ENCODE assay signal across 8 cellular contexts in the genomic region with DNA sequence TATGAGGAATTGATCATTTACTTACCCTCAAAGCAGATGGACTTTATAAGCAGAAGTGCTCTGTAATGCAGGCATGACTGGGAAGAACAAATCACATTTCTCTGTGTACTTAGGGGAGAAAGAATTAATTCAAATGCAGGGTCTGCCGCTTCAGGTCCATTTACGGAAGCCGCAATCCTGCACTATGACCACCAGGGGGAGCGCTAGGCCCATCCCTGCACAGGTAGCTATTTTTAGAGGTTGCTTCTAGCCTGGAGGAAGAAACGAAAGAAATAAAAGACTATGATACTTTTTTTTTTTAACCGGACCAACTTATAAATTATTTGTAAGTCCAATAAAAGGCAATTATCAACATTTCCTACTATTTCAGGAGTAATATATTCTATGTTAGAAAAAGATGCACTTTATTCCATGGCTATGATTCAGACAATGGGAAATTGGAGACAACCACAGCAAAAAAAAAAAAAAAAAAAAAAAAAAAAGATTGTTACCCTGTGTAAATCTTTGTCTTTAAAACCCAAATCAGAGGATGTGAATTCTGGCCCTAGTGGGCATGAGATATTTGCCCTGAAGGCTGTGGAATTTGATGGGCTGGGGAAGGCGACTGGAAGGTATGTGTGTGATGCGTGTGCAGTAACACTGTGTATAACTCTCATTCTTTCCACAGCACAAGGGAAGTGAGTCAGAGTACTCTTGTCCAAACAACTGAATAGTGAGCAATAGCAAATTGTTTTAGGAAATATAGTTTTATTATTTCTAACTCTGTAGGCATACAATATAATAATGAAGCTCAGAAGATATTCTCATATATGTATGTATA. TPM values are rescaled to one million over a fixed set of nuclear protein-coding genes. Genes with fewer than 3 reads are reported as not detected.
DNase-seq lines count a peak whose midpoint lies in the region; ATAC-seq and TF ChIP-seq lines count a peak whose summit lies in the region.

No MANE protein-coding gene starts in this region.

- H3K4me1 ChIP-seq in Karpas-422 (ENCODE audit: low read length) = no peaks in the 10 kb centered on the region
- H3K4me1 ChIP-seq in SK-N-SH (ENCODE audit: control insufficient read depth in 1 of 2, insufficient read depth in 2 of 2, low read depth in 1 of 2, low read length in 1 of 2) = peaks cover 0 to 3% of the 10 kb centered on the region in 2 experiments; a peak in 1 of 4 replicates

- peak; percentile 83 for ATAC-seq in GM21367 (IDR thresholded peaks at IDR 0.05; ENCODE audit: unreplicated experiment)

- H3K9me2 ChIP-seq in Karpas-422 (replicated peaks; ENCODE audit: insufficient read depth, low read length) (no peaks in the 10 kb centered on the region), SK-N-SH (no peaks in the 10 kb centered on the region)

- DNase-seq in D341Med (ENCODE audit: low spot score) = peak; percentile 72
- DNase-seq in Karpas-422 = peak; percentile 84
- DNase-seq in SK-N-SH = peak; percentile 68
- peak; percentile 59 for DNase-seq in activated naive CD4-positive, alpha-beta T cell treated with anti-CD3 and anti-CD28 coated beads, Interleukin-2, amount 50 U/mL, for 16 hours
- DNase-seq in glutamatergic neuron = peak; percentile 78
- peak; percentile 64 for DNase-seq in progenitor cell of endocrine pancreas (ENCODE audit: low spot score, unreplicated experiment)
- DNase-seq in ureter (ENCODE audit: low spot score) = peak; percentile 67

- TF ChIP-seq EP300 in SK-N-SH (IDR thresholded peaks at IDR 0.05; ENCODE audit: borderline replicate concordance in 1 of 2, low read depth in 1 of 2, low read length in 1 of 2) = peak in 1 of 2 experiments; percentile 42; a peak in 1 of 4 replicates

- H3K36me3 Mint-ChIP-seq in glutamatergic neuron (ENCODE audit: unreplicated experiment) (peaks cover 7% of the 10 kb centered on the region), progenitor cell of endocrine pancreas (ENCODE audit: insufficient read depth) (no peaks in the 10 kb centered on the region)

- no peak overlapping the region for H3K4me2 ChIP-seq in Karpas-422 (ENCODE audit: low read depth, low read length, poor library complexity, severe bottlenecking)
- H3K4me2 ChIP-seq in SK-N-SH = peak overlapping the region; percentile 66

- H3K4me1 Mint-ChIP-seq in glutamatergic neuron (ENCODE audit: low read depth, unreplicated experiment) (peaks cover 17% of the 10 kb centered on the region), progenitor cell of endocrine pancreas (ENCODE audit: low read depth) (peaks cover 13% of the 10 kb centered on the region)

- no peak overlapping the region for H3K27ac Mint-ChIP-seq in glutamatergic neuron (ENCODE audit: unreplicated experiment)
- no peak overlapping the region for H3K27ac Mint-ChIP-seq in progenitor cell of endocrine pancreas

- peak; percentile 99 for TF ChIP-seq CTCF in SK-N-SH (IDR thresholded peaks at IDR 0.05)
- TF ChIP-seq CTCF in glutamatergic neuron (IDR thresholded peaks at IDR 0.05; ENCODE audit: partially characterized antibody, unreplicated experiment) = peak; percentile 98
- TF ChIP-seq CTCF in progenitor cell of endocrine pancreas (IDR thresholded peaks at IDR 0.05; ENCODE audit: unreplicated experiment) = peak; percentile 99

- H4K20me1 ChIP-seq in Karpas-422 (ENCODE audit: insufficient read depth, low read depth, low read length) = no peaks in the 10 kb centered on the region
- H4K20me1 ChIP-seq in SK-N-SH (ENCODE audit: insufficient read depth) = no peaks in the 10 kb centered on the region

- H3K79me2 ChIP-seq in Karpas-422 (ENCODE audit: low read length) (no peaks in the 10 kb centered on the region), SK-N-SH (ENCODE audit: insufficient read depth) (no peaks in the 10 kb centered on the region)

- TF ChIP-seq RAD21 in SK-N-SH (IDR thresholded peaks at IDR 0.05; ENCODE audit: low read length) = peak; percentile 99

- H3K4me3 Mint-ChIP-seq in glutamatergic neuron (ENCODE audit: unreplicated experiment) = no peak overlapping the region
- no peak overlapping the region for H3K4me3 Mint-ChIP-seq in progenitor cell of endocrine pancreas (ENCODE audit: low read depth)

- H3K9ac ChIP-seq in Karpas-422 (ENCODE audit: low read length) (no peak overlapping the region), SK-N-SH (peak overlapping the region; percentile 42; the same call in 1 of the 2 replicates)

- H3K27ac ChIP-seq in Karpas-422 (ENCODE audit: low read length) (no peak overlapping the region), SK-N-SH (ENCODE audit: low read depth in 2 of 2, low read length in 1 of 2) (peak overlapping the region in 1 of 2 experiments; percentile 86; a peak in 2 of 4 replicates)

- H3K9me3 Mint-ChIP-seq in glutamatergic neuron (ENCODE audit: unreplicated experiment) = peaks cover 4% of the 10 kb centered on the region
- H3K9me3 Mint-ChIP-seq in progenitor cell of endocrine pancreas (ENCODE audit: low read depth) = no peaks in the 10 kb centered on the region

- H2AFZ ChIP-seq in Karpas-422 (ENCODE audit: low read length) = no peak overlapping the region
- H2AFZ ChIP-seq in SK-N-SH (ENCODE audit: low read depth) = peak overlapping the region; percentile 78; the same call in 1 of the 2 replicates

- peaks cover 5% of the 10 kb centered on the region for H3F3A ChIP-seq in SK-N-SH (replicated peaks; ENCODE audit: insufficient read depth)

- no peaks in the 10 kb centered on the region for H3K9me3 ChIP-seq in Karpas-422 (ENCODE audit: low read length)
- no peaks in the 10 kb centered on the region for H3K9me3 ChIP-seq in SK-N-SH

- H3K4me3 ChIP-seq in Karpas-422 (ENCODE audit: low read length) (no peak overlapping the region), SK-N-SH (ENCODE audit: low read depth in 2 of 2, low read length in 1 of 2) (peak overlapping the region; percentile 18 to 44; a peak in 2 of 4 replicates)

- POLR2A ChIA-PET in SK-N-SH (lab: Yijun Ruan, JAX) = no interaction called here

- CTCF ChIA-PET in SK-N-SH (lab: Yijun Ruan, JAX) = interaction anchor here (0.6 to 3.1 kb wide), 28 partner anchors 8 to 1716 kb away, joined by 3 to 25 read pairs (median 4); a partner anchor contains a TSS

- H3K36me3 ChIP-seq in Karpas-422 (ENCODE audit: insufficient read depth, low read length) (no peaks in the 10 kb centered on the region), SK-N-SH (replicated peaks in 1 of 2; ENCODE audit: control insufficient read depth in 1 of 2, insufficient read depth in 2 of 2, low read length in 1 of 2) (no peaks in the 10 kb centered on the region)

- 9% methylated on average over 8 of the region's 8 CpGs for WGBS in SK-N-SH (ENCODE audit: low lambda C conversion rate)

- no peaks in the 10 kb centered on the region for H3K27me3 ChIP-seq in Karpas-422 (ENCODE audit: low read length)
- no peaks in the 10 kb centered on the region for H3K27me3 ChIP-seq in SK-N-SH (ENCODE audit: insufficient read depth)

- H3K27me3 Mint-ChIP-seq in glutamatergic neuron (ENCODE audit: unreplicated experiment) (peaks cover 4% of the 10 kb centered on the region), progenitor cell of endocrine pancreas (no peaks in the 10 kb centered on the region)

TF ChIP-seq in SK-N-SH, 30 proteins besides CTCF, POLR2A, EP300 and RAD21 (continues in another document):
- peak; percentile 67 for TF ChIP-seq JUND (IDR thresholded peaks at IDR 0.05)
- TF ChIP-seq CHD2 (IDR thresholded peaks at IDR 0.05; ENCODE audit: low read length, partially characterized antibody) = peak; percentile 28
- 0 out of 2 replicates have a peak, but pooled peaks have one; percentile 14 for TF ChIP-seq NRF1 (IDR thresholded peaks at IDR 0.05; ENCODE audit: low read depth, low read length)
- TF ChIP-seq, protein P1, sequence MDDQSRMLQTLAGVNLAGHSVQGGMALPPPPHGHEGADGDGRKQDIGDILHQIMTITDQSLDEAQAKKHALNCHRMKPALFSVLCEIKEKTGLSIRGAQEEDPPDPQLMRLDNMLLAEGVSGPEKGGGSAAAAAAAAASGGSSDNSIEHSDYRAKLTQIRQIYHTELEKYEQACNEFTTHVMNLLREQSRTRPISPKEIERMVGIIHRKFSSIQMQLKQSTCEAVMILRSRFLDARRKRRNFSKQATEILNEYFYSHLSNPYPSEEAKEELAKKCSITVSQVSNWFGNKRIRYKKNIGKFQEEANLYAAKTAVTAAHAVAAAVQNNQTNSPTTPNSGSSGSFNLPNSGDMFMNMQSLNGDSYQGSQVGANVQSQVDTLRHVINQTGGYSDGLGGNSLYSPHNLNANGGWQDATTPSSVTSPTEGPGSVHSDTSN (IDR thresholded peaks at IDR 0.05) = peak; percentile 21; the same call in 1 of the 2 replicates
- no peak; the same call in 1 of the 2 replicates for TF ChIP-seq NFIC (IDR thresholded peaks at IDR 0.05; ENCODE audit: borderline replicate concordance)
- TF ChIP-seq FOSL2 (IDR thresholded peaks at IDR 0.05; ENCODE audit: borderline replicate concordance, low read depth) = peak; percentile 72
- peak; percentile 22; the same call in 1 of the 2 replicates for TF ChIP-seq MEF2A (IDR thresholded peaks at IDR 0.05; ENCODE audit: borderline replicate concordance, low read depth)
- TF ChIP-seq RCOR1 (IDR thresholded peaks at IDR 0.05; ENCODE audit: low read length) = no peak
- TF ChIP-seq SMC3 (IDR thresholded peaks at IDR 0.05; ENCODE audit: low read depth, low read length) = peak; percentile 93
- peak; percentile 57 for TF ChIP-seq TCF12 (IDR thresholded peaks at IDR 0.05)
- TF ChIP-seq TAF1 (IDR thresholded peaks at IDR 0.05; ENCODE audit: borderline replicate concordance, low read depth, low read length) = no peak

RNA-seq across cellular contexts. Expression of a gene that starts 12.9 kb away (rescaled TPM):
- total RNA-seq in Karpas-422 (2014; rRNA removed; shearing (Covaris generic); ENCODE audit: low replicate concordance) = not detected in 2 replicates
- polyA plus RNA-seq in SK-N-SH (2012; rRNA removed) = not detected in 2 replicates
- 0.03 TPM in 1 of 2 replicates, not detected in the other for polyA plus RNA-seq in SK-N-SH (2012; cell fraction: cytosol; rRNA removed)
- not detected in 2 replicates for polyA plus RNA-seq in SK-N-SH (2012; cell fraction: nucleus; rRNA removed)
- total RNA-seq in glutamatergic neuron (ENCODE audit: unreplicated experiment) = not detected
- total RNA-seq in progenitor cell of endocrine pancreas = 7.6 and 9.6 TPM in 2 replicates
- total RNA-seq in ureter = 4.0 TPM

RNA-seq across cellular contexts. Expression of a gene that starts 22.5 kb away (rescaled TPM):
- total RNA-seq in Karpas-422 (2014; rRNA removed; shearing (Covaris generic); ENCODE audit: low replicate concordance) = not detected in 2 replicates
- polyA plus RNA-seq in SK-N-SH (2012; rRNA removed) = not detected in 2 replicates
- polyA plus RNA-seq in SK-N-SH (2012; cell fraction: cytosol; rRNA removed) = not detected in 2 replicates
- not detected in 2 replicates for polyA plus RNA-seq in SK-N-SH (2012; cell fraction: nucleus; rRNA removed)
- total RNA-seq in glutamatergic neuron (ENCODE audit: unreplicated experiment) (not detected), progenitor cell of endocrine pancreas (0.77 and 0.98 TPM in 2 replicates), ureter (0.16 TPM)
